Comparison of ENCODE assay signal across 31 cellular contexts in the genomic region with DNA sequence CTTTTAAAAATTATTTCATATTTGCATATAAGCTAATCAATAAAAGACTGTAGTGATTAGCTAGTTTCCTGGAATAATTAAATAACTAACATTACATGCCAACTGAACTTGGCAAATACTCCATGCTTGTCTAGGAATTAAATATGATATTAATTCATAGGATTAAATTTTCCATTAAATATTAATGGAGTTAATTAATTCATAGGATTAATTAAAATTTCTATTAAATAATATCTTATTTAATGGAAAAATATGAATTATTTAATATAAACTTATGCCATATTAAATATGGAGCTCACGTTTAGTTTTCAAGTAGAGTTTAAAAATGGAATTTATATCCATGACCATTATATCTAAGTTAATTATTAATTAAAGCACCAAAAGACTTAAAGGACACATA.
"Had no signal": no experiment of that assay in that cellular context is flagged by ENCODE, and none has a peak within 500 bp of the region (broad histone marks: within the 10 kb centered on the region; RNA-seq: fewer than 3 reads in every experiment).

No MANE protein-coding gene starts in this region.

- FAIRE-seq: endothelial cell of umbilical vein had no signal

- H3K4me1 ChIP-seq: ascending aorta, breast epithelium, esophagus squamous epithelium had no signal

- DNase-seq: activated CD4-positive, alpha-beta memory T cell treated with anti-CD3 and anti-CD28 coated beads, Interleukin-2, amount 10 ng/mL, durations not matched to agents 7 days and 5 days; activated CD4-positive, alpha-beta T cell treated with anti-CD3 and anti-CD28 coated beads for 1 hour; activated CD4-positive, alpha-beta T cell treated with anti-CD3 and anti-CD28 coated beads for 4 hours; activated CD4-positive, alpha-beta T cell treated with anti-CD3 and anti-CD28 coated beads, Interleukin-2, amount 10 ng/mL, durations not matched to agents 7 days and 5 days; activated CD4-positive, alpha-beta T cell treated with anti-CD3 and anti-CD28 coated beads, Interleukin-2, amount 50 U/mL, for 4 hours; activated CD8-positive, alpha-beta memory T cell treated with anti-CD3 and anti-CD28 coated beads, Interleukin-2, amount 50 U/mL, for 48 hours; activated gamma-delta T cell; activated naive CD4-positive, alpha-beta T cell; activated naive CD4-positive, alpha-beta T cell treated with anti-CD3 and anti-CD28 coated beads, Interleukin-2, amount 10 ng/mL, durations not matched to agents 7 days and 5 days; activated naive CD8-positive, alpha-beta T cell treated with anti-CD3 and anti-CD28 coated beads, Interleukin-2, amount 10 ng/mL, durations not matched to agents 7 days and 5 days; activated T-cell treated with anti-CD3 and anti-CD28 coated beads for 4 hours; activated T-cell treated with anti-CD3 and anti-CD28 coated beads, Interleukin-2, amount 50 U/mL, for 24 hours; activated T-cell treated with anti-CD3 and anti-CD28 coated beads, Interleukin-2, amount 50 U/mL, for 72 hours; central memory CD4-positive, alpha-beta T cell; cerebellar nuclear complex; dermis blood vessel endothelial cell; effector CD4-positive, alpha-beta T cell; effector memory CD8-positive, alpha-beta T cell; esophagus squamous epithelium; foreskin melanocyte; head of caudate nucleus; T-helper 1 cell; T-helper 17 cell; T1000 had no signal

- H3K4me3 ChIP-seq: ascending aorta, breast epithelium, cardiac muscle cell, coronary artery, esophagus squamous epithelium had no signal

- H3K27ac ChIP-seq: ascending aorta, breast epithelium, cardiac muscle cell, coronary artery, epithelial cell of prostate, esophagus squamous epithelium had no signal

- H3K36me3 ChIP-seq: ascending aorta, breast epithelium, cardiac muscle cell, esophagus squamous epithelium had no signal

- H3K9me3 ChIP-seq: ascending aorta, breast epithelium, esophagus squamous epithelium had no signal

- ATAC-seq: activated naive CD4-positive, alpha-beta T cell treated with anti-CD3 and anti-CD28 coated beads, Interleukin-2, amount 50 U/mL, for 72 hours; activated T-cell treated with anti-CD3 and anti-CD28 coated beads, Interleukin-2, amount 50 U/mL, for 72 hours; effector memory CD8-positive, alpha-beta T cell; T-helper 17 cell had no signal
